ENCODE assay signal across 12 cellular contexts in genomic region chr11:93059074-93059957, GRCh38.
DNase-seq lines count a peak whose midpoint lies in the region; ATAC-seq and TF ChIP-seq lines count a peak whose summit lies in the region.
"Had no signal": no experiment of that assay in that cellular context is flagged by ENCODE, and none has a peak within 500 bp of the region (broad histone marks: within the 10 kb centered on the region; RNA-seq: fewer than 3 reads in every experiment).

No MANE protein-coding gene starts in this region.

- TF ChIP-seq CTCF in choroid plexus epithelial cell (conservative IDR thresholded peaks at IDR 0.05; ENCODE audit: low read depth, low read length) (no peak), osteocyte (IDR thresholded peaks at IDR 0.05) (no peak), natural killer cell (IDR thresholded peaks at IDR 0.05) (no peak)

- no peaks in the 10 kb centered on the region for H3K36me3 Mint-ChIP-seq in osteocyte (ENCODE audit: unreplicated experiment)
- no peaks in the 10 kb centered on the region for H3K36me3 Mint-ChIP-seq in activated naive CD8-positive, alpha-beta T cell treated with anti-CD3 and anti-CD28 coated beads for 36 hours
- no peaks in the 10 kb centered on the region for H3K36me3 Mint-ChIP-seq in natural killer cell
- H3K36me3 Mint-ChIP-seq: immature natural killer cell; naive thymus-derived CD8-positive, alpha-beta T cell; stimulated activated effector memory CD8-positive, alpha-beta T cell treated with anti-CD3 and anti-CD28 coated beads, Interleukin-12 subunit alpha, Interleukin-12 subunit beta, amount 100 ng/mL, for 72 hours had no signal

- peak; percentile 20 for DNase-seq in GM04504 (ENCODE audit: low read depth)
- DNase-seq in NCI-H345 (lab: John Stamatoyannopoulos, UW), result peak; percentile 87
- DNase-seq in choroid plexus epithelial cell (ENCODE audit: low read depth), result peak; percentile 94
- no peak for DNase-seq in osteocyte (ENCODE audit: extremely low spot score, unreplicated experiment)
- DNase-seq in activated naive CD8-positive, alpha-beta T cell treated with anti-CD3 and anti-CD28 coated beads for 36 hours, result no peak
- no peak for DNase-seq in natural killer cell
- DNase-seq in right cardiac atrium, result no peak
- DNase-seq: DMS153; immature natural killer cell; naive thymus-derived CD8-positive, alpha-beta T cell; NCI-H1436 had no signal

- ATAC-seq in natural killer cell, result no peak
- no peak for ATAC-seq in right cardiac atrium
- ATAC-seq: naive thymus-derived CD8-positive, alpha-beta T cell; stimulated activated effector memory CD8-positive, alpha-beta T cell treated with anti-CD3 and anti-CD28 coated beads, Interleukin-12 subunit alpha, Interleukin-12 subunit beta, amount 100 ng/mL, for 72 hours had no signal

- peak overlapping the region; percentile 75 for H3K27ac Mint-ChIP-seq in osteocyte (ENCODE audit: unreplicated experiment)
- H3K27ac Mint-ChIP-seq in activated naive CD8-positive, alpha-beta T cell treated with anti-CD3 and anti-CD28 coated beads for 36 hours, result no peak overlapping the region
- H3K27ac Mint-ChIP-seq in natural killer cell, result no peak overlapping the region
- H3K27ac Mint-ChIP-seq: immature natural killer cell; naive thymus-derived CD8-positive, alpha-beta T cell; stimulated activated effector memory CD8-positive, alpha-beta T cell treated with anti-CD3 and anti-CD28 coated beads, Interleukin-12 subunit alpha, Interleukin-12 subunit beta, amount 100 ng/mL, for 72 hours had no signal

- no peak overlapping the region for H3K4me3 Mint-ChIP-seq in osteocyte (ENCODE audit: unreplicated experiment)
- no peak overlapping the region for H3K4me3 Mint-ChIP-seq in activated naive CD8-positive, alpha-beta T cell treated with anti-CD3 and anti-CD28 coated beads for 36 hours
- no peak overlapping the region for H3K4me3 Mint-ChIP-seq in natural killer cell
- H3K4me3 Mint-ChIP-seq: immature natural killer cell; naive thymus-derived CD8-positive, alpha-beta T cell; stimulated activated effector memory CD8-positive, alpha-beta T cell treated with anti-CD3 and anti-CD28 coated beads, Interleukin-12 subunit alpha, Interleukin-12 subunit beta, amount 100 ng/mL, for 72 hours had no signal

- no peaks in the 10 kb centered on the region for H3K27me3 ChIP-seq in right cardiac atrium (ENCODE audit: control insufficient read depth, insufficient read depth)

- H3K9me3 ChIP-seq in right cardiac atrium (ENCODE audit: control insufficient read depth, low read length), result peaks cover 2% of the 10 kb centered on the region

- H3K9me3 Mint-ChIP-seq in osteocyte (ENCODE audit: unreplicated experiment) (no peaks in the 10 kb centered on the region), natural killer cell (peaks cover 0 to 4% of the 10 kb centered on the region in 2 donors)
- H3K9me3 Mint-ChIP-seq in activated naive CD8-positive, alpha-beta T cell treated with anti-CD3 and anti-CD28 coated beads for 36 hours, result no peaks in the 10 kb centered on the region

- H3K4me3 ChIP-seq in choroid plexus epithelial cell (ENCODE audit: low read depth, low read length) (no peak overlapping the region), right cardiac atrium (ENCODE audit: low read length) (no peak overlapping the region)

- no peaks in the 10 kb centered on the region for H3K27me3 Mint-ChIP-seq in osteocyte (ENCODE audit: unreplicated experiment)
- H3K27me3 Mint-ChIP-seq in activated naive CD8-positive, alpha-beta T cell treated with anti-CD3 and anti-CD28 coated beads for 36 hours, result no peaks in the 10 kb centered on the region
- no peaks in the 10 kb centered on the region for H3K27me3 Mint-ChIP-seq in natural killer cell (ENCODE audit: low read depth in 2 of 2)

- peaks cover 81% of the 10 kb centered on the region for H3K4me1 Mint-ChIP-seq in osteocyte (ENCODE audit: unreplicated experiment)
- peaks cover 2% of the 10 kb centered on the region for H3K4me1 Mint-ChIP-seq in activated naive CD8-positive, alpha-beta T cell treated with anti-CD3 and anti-CD28 coated beads for 36 hours
- no peaks in the 10 kb centered on the region for H3K4me1 Mint-ChIP-seq in natural killer cell
- H3K4me1 Mint-ChIP-seq: immature natural killer cell; naive thymus-derived CD8-positive, alpha-beta T cell; stimulated activated effector memory CD8-positive, alpha-beta T cell treated with anti-CD3 and anti-CD28 coated beads, Interleukin-12 subunit alpha, Interleukin-12 subunit beta, amount 100 ng/mL, for 72 hours had no signal

- intact Hi-C loops in natural killer cell (cut with micrococcal nuclease), result no loop called here
- intact Hi-C loops in right cardiac atrium (cut with DNase I), result no loop called here

- no peaks in the 10 kb centered on the region for H3K4me1 ChIP-seq in right cardiac atrium (ENCODE audit: control insufficient read depth, insufficient read depth, low read length)

- H3K27ac ChIP-seq in right cardiac atrium (ENCODE audit: low read length), result no peak overlapping the region

- 16% methylated on average over 6 of the region's 6 CpGs for WGBS in right cardiac atrium

Comparison
In these comparisons a context has a peak if more than half of its experiments do, and no peak if none do; other contexts are left out.
1. DNase-seq: peak in GM04504 (single experiment), NCI-H345 (single experiment) and choroid plexus epithelial cell (single experiment); none in osteocyte (single experiment), activated naive CD8-positive, alpha-beta T cell treated with anti-CD3 and anti-CD28 coated beads for 36 hours (single experiment), natural killer cell (single experiment) and right cardiac atrium (0 of 3).